In the genomic region with DNA sequence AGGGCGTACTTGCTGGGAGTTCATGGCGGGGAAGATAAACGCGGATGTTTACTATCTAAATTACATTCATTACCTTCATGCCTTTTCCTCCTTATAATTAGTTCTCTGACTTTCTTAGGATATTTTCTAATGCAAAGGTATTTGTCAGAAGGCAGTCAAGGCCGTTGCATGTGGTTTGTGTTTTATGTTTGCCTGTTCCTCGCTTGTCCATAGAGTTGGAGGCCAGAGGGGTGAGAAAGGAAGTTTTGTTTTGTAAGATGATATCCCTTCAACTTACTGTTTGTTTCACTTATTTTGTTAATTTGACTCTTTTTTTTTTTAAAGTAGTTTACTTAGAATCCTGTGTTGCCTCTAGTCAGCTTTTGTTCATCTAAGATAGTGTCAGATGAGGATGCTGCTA, we compare ENCODE assay signal across 15 cellular contexts. TPM values are rescaled to one million over a fixed set of nuclear protein-coding genes. Genes with fewer than 3 reads are reported as not detected.
A peak's percentile ranks its signal among the peaks of the same experiment; 100 is the strongest.
DNase-seq lines count a peak whose midpoint lies in the region; ATAC-seq and TF ChIP-seq lines count a peak whose summit lies in the region.
"Had no signal": no experiment of that assay in that cellular context is flagged by ENCODE, and none has a peak within 500 bp of the region (broad histone marks: within the 10 kb centered on the region; RNA-seq: fewer than 3 reads in every experiment).

No MANE protein-coding gene starts in this region.

- TF ChIP-seq CTCF in right atrium auricular region (IDR thresholded peaks at IDR 0.05) (no peak), fibroblast of lung (conservative IDR thresholded peaks at IDR 0.05 in 1 of 2, IDR thresholded peaks at IDR 0.05 in 1 of 2; ENCODE audit: low read depth in 1 of 2, low read length in 2 of 2) (no peak), osteocyte (IDR thresholded peaks at IDR 0.05) (no peak)

- H3K36me3 ChIP-seq in right atrium auricular region (peaks cover 4% of the 10 kb centered on the region), fibroblast of lung (ENCODE audit: control insufficient read depth, insufficient read depth, low read length) (peaks cover 2% of the 10 kb centered on the region), aorta (ENCODE audit: control insufficient read depth in 1 of 2, insufficient read depth in 2 of 2, low read length in 1 of 2) (no peaks in the 10 kb centered on the region)
- H3K36me3 ChIP-seq: prostate gland had no signal

- peaks cover 4% of the 10 kb centered on the region for H3K36me3 Mint-ChIP-seq in osteocyte (ENCODE audit: unreplicated experiment)
- H3K36me3 Mint-ChIP-seq: IgD-negative memory B cell had no signal

- H3K4me2 ChIP-seq in fibroblast of lung (ENCODE audit: extremely low read depth, insufficient read depth, low read length) = no peak overlapping the region

- H4K20me1 ChIP-seq in fibroblast of lung (ENCODE audit: control insufficient read depth, extremely low read depth, insufficient read depth, low read length) = no peaks in the 10 kb centered on the region

- H2AFZ ChIP-seq in fibroblast of lung (ENCODE audit: low read length) = no peak overlapping the region

- H3K27me3 ChIP-seq in right atrium auricular region = no peaks in the 10 kb centered on the region
- no peaks in the 10 kb centered on the region for H3K27me3 ChIP-seq in fibroblast of lung (ENCODE audit: control insufficient read depth, insufficient read depth, low read length)
- no peaks in the 10 kb centered on the region for H3K27me3 ChIP-seq in aorta (ENCODE audit: control insufficient read depth in 1 of 2, insufficient read depth in 2 of 2, low read length in 1 of 2)

- DNase-seq in right atrium auricular region (ENCODE audit: low spot score) = no peak
- DNase-seq in Right ventricle myocardium inferior (ENCODE audit: missing footprints) = no peak
- no peak for DNase-seq in fibroblast of lung (ENCODE audit: low read depth in 2 of 2)
- no peak for DNase-seq in osteocyte (ENCODE audit: extremely low spot score, unreplicated experiment)
- no peak for DNase-seq in aorta
- DNase-seq in NCI-H1436 treated with DMSO at 0.1 percent for 48 hours (lab: John Stamatoyannopoulos, UW) = no peak
- no peak for DNase-seq in putamen (ENCODE audit: low spot score)
- DNase-seq: activated gamma-delta T cell treated with Interleukin-2 at 50 U/mL for 16 hours; effector memory CD4-positive, alpha-beta T cell; NCI-H1092; stimulated activated CD4-positive, alpha-beta T cell treated with anti-CD3 and anti-CD28 coated beads, Interleukin-2, amount 100 ng/mL, for 24 hours had no signal

- H3K4me1 Mint-ChIP-seq in osteocyte (ENCODE audit: unreplicated experiment) = peaks cover 49% of the 10 kb centered on the region

- no peaks in the 10 kb centered on the region for H3K27me3 Mint-ChIP-seq in osteocyte (ENCODE audit: unreplicated experiment)

- H3K27ac ChIP-seq in right atrium auricular region = peak overlapping the region; percentile 58 to 95
- H3K27ac ChIP-seq in fibroblast of lung (ENCODE audit: insufficient read depth, low read length) = peak overlapping the region; percentile 74
- peak overlapping the region; percentile 29 to 55 for H3K27ac ChIP-seq in aorta (ENCODE audit: low read depth in 1 of 2, low read length in 2 of 2)
- H3K27ac ChIP-seq: prostate gland had no signal

- peaks cover 3% of the 10 kb centered on the region for H3K79me2 ChIP-seq in fibroblast of lung (ENCODE audit: control insufficient read depth, insufficient read depth, low read length)

- H3K4me3 ChIP-seq in right atrium auricular region (peak overlapping the region; percentile 17 to 23), fibroblast of lung (replicated peaks in 1 of 4; ENCODE audit: control extremely low read depth in 1 of 4, insufficient read depth in 1 of 4, low read depth in 3 of 4, low read length in 4 of 4) (no peak overlapping the region), aorta (ENCODE audit: low read length in 2 of 2) (no peak overlapping the region)
- H3K4me3 ChIP-seq: prostate gland had no signal

- peaks cover 0 to 39% of the 10 kb centered on the region in 2 donors for H3K4me1 ChIP-seq in right atrium auricular region
- H3K4me1 ChIP-seq in fibroblast of lung (ENCODE audit: control insufficient read depth, extremely low read depth, insufficient read depth, low read length) = peaks cover 15% of the 10 kb centered on the region
- H3K4me1 ChIP-seq in aorta (ENCODE audit: control insufficient read depth in 1 of 2, insufficient read depth in 2 of 2, low read length in 2 of 2) = peaks cover 2 to 7% of the 10 kb centered on the region in 2 donors
- H3K4me1 ChIP-seq: prostate gland had no signal

- intact Hi-C loops in Right ventricle myocardium inferior (cut with DNase I) (loop anchor here (10.0 kb wide), 2 partner anchors 210 to 260 kb away; no protein-coding TSS in a partner anchor), aorta (cut with DNase I) (loop anchor here (2.0 to 5.0 kb wide), 3 partner anchors 42 to 176 kb away; no protein-coding TSS in a partner anchor)

- ATAC-seq in Right ventricle myocardium inferior = no peak
- ATAC-seq in aorta (ENCODE audit: low FRiP score) = no peak
- no peak for ATAC-seq in GM21529 (IDR thresholded peaks at IDR 0.05; ENCODE audit: unreplicated experiment)

- peak overlapping the region; percentile 46 for H3K4me3 Mint-ChIP-seq in osteocyte (ENCODE audit: unreplicated experiment)
- H3K4me3 Mint-ChIP-seq: IgD-negative memory B cell had no signal

- 50 to 58% methylated on average over 6 of the region's 6 CpGs for WGBS in aorta, 2 donors

- no peaks in the 10 kb centered on the region for H3K9me3 Mint-ChIP-seq in osteocyte (ENCODE audit: unreplicated experiment)
- H3K9me3 Mint-ChIP-seq: brain, IgD-negative memory B cell had no signal

- peak overlapping the region; percentile 96 for H3K27ac Mint-ChIP-seq in osteocyte (ENCODE audit: unreplicated experiment)
- H3K27ac Mint-ChIP-seq: IgD-negative memory B cell had no signal

- H3K9ac ChIP-seq in fibroblast of lung (ENCODE audit: insufficient read depth, low read length) = no peak overlapping the region

- H3K9me3 ChIP-seq in right atrium auricular region (no peaks in the 10 kb centered on the region), fibroblast of lung (ENCODE audit: control insufficient read depth, insufficient read depth, low read depth, low read length) (no peaks in the 10 kb centered on the region), aorta (ENCODE audit: control insufficient read depth, low read length) (no peaks in the 10 kb centered on the region)
- H3K9me3 ChIP-seq: prostate gland had no signal

RNA-seq across cellular contexts. Expression of gene CCN2, which starts 4.0 kb away (rescaled TPM):
- total RNA-seq in right atrium auricular region (100 to 1,000 TPM; 203 to 356 TPM), Right ventricle myocardium inferior (12.5 TPM), fibroblast of lung (20.5 and 22.8 TPM in 2 replicates), osteocyte (635 and 878 TPM in 2 replicates), aorta (1,000 to 10,000 TPM in 1 of 2 donors, 100 to 1,000 TPM in 1; 588 to 1,507 TPM)
- polyA plus RNA-seq in fibroblast of lung (216 and 347 TPM in 2 replicates), aorta (100 to 1,000 TPM; 221 to 957 TPM)
- polyA plus RNA-seq in fibroblast of lung (2012) = 268 and 404 TPM in 2 replicates
- 155 and 204 TPM in 2 replicates for polyA minus RNA-seq in fibroblast of lung (ENCODE audit: low replicate concordance)
- polyA plus RNA-seq: IgD-negative memory B cell had no signal

Comparison
In these comparisons a context has a peak if more than half of its experiments do, and no peak if none do; other contexts are left out.
1. H3K4me3 ChIP-seq: peak in right atrium auricular region (2 of 2); none in fibroblast of lung (0 of 4) and aorta (0 of 2).
2. Peak in every context shown above with its lines, with median percentiles within 50 percentile points of each other: H3K27ac ChIP-seq.